ENCODE assay signal across 16 cellular contexts in the genomic region with DNA sequence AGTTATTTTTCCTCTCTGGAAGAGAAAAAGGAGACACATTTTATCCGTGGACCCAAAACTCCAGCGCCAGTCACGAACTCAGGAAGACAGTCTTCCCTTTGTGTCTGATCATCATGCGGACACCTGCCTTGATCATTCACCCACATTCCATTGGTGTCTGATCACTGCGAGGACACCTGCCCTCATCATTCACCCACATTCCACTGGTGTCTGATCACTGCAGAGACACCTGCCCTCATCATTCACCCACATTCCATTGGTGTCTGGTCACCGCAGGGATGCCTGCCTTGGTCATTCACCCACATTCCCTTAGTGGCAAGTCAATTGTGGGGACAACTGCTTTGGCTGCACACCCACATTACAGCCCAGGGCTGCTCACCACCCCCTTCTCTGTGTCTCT.
"Had no signal": no experiment of that assay in that cellular context is flagged by ENCODE, and none has a peak within 500 bp of the region (broad histone marks: within the 10 kb centered on the region; RNA-seq: fewer than 3 reads in every experiment).

No MANE protein-coding gene starts in this region.

- H3K4me3 ChIP-seq: heart left ventricle, lower lobe of right lung, mucosa of descending colon, suprapubic skin, upper lobe of left lung had no signal

- H3K36me3 ChIP-seq: heart left ventricle, lower lobe of right lung, suprapubic skin, upper lobe of left lung had no signal

- H3K27me3 ChIP-seq: heart left ventricle, suprapubic skin, upper lobe of left lung had no signal

- H3K27me3 Mint-ChIP-seq: activated CD8-positive, alpha-beta memory T cell treated with anti-CD3 and anti-CD28 coated beads, Interleukin-2, amount 10 ng/mL, durations not matched to agents 7 days and 5 days; activated naive CD8-positive, alpha-beta T cell; activated T-cell treated with anti-CD3 and anti-CD28 coated beads, Interleukin-2, amount 50 U/mL, for 24 hours had no signal

- H3K27ac Mint-ChIP-seq: activated CD8-positive, alpha-beta memory T cell treated with anti-CD3 and anti-CD28 coated beads, Interleukin-2, amount 10 ng/mL, durations not matched to agents 7 days and 5 days; activated naive CD8-positive, alpha-beta T cell; activated T-cell treated with anti-CD3 and anti-CD28 coated beads, Interleukin-2, amount 50 U/mL, for 24 hours; nephron progenitor cell had no signal

- ATAC-seq: activated CD8-positive, alpha-beta memory T cell treated with anti-CD3 and anti-CD28 coated beads, Interleukin-2, amount 10 ng/mL, durations not matched to agents 7 days and 5 days; heart left ventricle; lower lobe of right lung; mucosa of descending colon; stimulated activated naive CD8-positive, alpha-beta T cell treated with anti-CD3 and anti-CD28 coated beads, Interleukin-15, Interleukin-2, amounts not matched to agents 100 U/mL and 50 U/mL, for 24 hours had no signal

- H3K36me3 Mint-ChIP-seq: activated naive CD8-positive, alpha-beta T cell had no signal

- H3K4me1 ChIP-seq: heart left ventricle, lower lobe of right lung, suprapubic skin, upper lobe of left lung had no signal

- DNase-seq: activated CD4-positive, alpha-beta T cell treated with anti-CD3 and anti-CD28 coated beads, Interleukin-2, amount 50 U/mL, for 48 hours; activated CD4-positive, CD25-positive, alpha-beta regulatory T cell treated with anti-CD3 and anti-CD28 coated beads, Interleukin-2, amount 50 U/mL, for 72 hours; activated CD8-positive, alpha-beta memory T cell treated with anti-CD3 and anti-CD28 coated beads, Interleukin-2, amount 10 ng/mL, durations not matched to agents 7 days and 5 days; activated effector memory CD4-positive, alpha-beta T cell treated with anti-CD3 and anti-CD28 coated beads, Interleukin-2, amount 50 U/mL, for 16 hours; activated T-cell treated with anti-CD3 and anti-CD28 coated beads, Interleukin-2, amount 50 U/mL, for 24 hours; foreskin melanocyte; heart left ventricle; lower lobe of right lung; mucosa of descending colon; nephron progenitor cell; stimulated activated CD4-positive, alpha-beta T cell treated with anti-CD3 and anti-CD28 coated beads, Interleukin-4, amount 100 ng/mL, for 1 hour; stimulated activated CD8-positive, alpha-beta memory T cell treated with anti-CD3 and anti-CD28 coated beads, Interleukin-4, amount 100 ng/mL, for 48 hours; stimulated activated naive CD8-positive, alpha-beta T cell treated with anti-CD3 and anti-CD28 coated beads, Interleukin-15, Interleukin-2, amounts not matched to agents 100 U/mL and 50 U/mL, for 24 hours; upper lobe of left lung had no signal

- H3K4me3 Mint-ChIP-seq: activated CD8-positive, alpha-beta memory T cell treated with anti-CD3 and anti-CD28 coated beads, Interleukin-2, amount 10 ng/mL, durations not matched to agents 7 days and 5 days; activated naive CD8-positive, alpha-beta T cell; activated T-cell treated with anti-CD3 and anti-CD28 coated beads, Interleukin-2, amount 50 U/mL, for 24 hours; nephron progenitor cell had no signal

- H3K27ac ChIP-seq: heart left ventricle, lower lobe of right lung, suprapubic skin, upper lobe of left lung had no signal

- H3K4me1 Mint-ChIP-seq: activated CD8-positive, alpha-beta memory T cell treated with anti-CD3 and anti-CD28 coated beads, Interleukin-2, amount 10 ng/mL, durations not matched to agents 7 days and 5 days; nephron progenitor cell had no signal
